Comparison of ENCODE assay signal across 13 cellular contexts in the genomic region with DNA sequence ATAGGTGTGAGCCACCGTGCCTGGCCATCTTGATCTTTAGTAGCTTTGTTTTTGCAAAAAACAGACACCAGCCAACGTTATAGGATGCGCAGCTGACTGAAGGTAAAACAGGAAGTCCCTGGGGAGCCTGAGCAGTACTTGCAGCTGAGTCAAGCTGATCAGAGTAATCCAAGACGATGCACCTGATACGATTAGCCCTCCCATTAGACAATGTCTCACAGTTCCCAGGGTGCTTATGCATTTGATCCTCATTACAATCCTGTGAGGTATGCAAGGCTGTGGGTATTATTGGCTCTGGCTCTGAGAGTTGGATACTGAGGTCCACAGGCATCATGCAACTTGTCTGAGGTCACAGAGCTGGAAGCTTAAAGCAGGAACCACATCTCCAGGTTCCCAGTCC. TPM values are rescaled to one million over a fixed set of nuclear protein-coding genes. Genes with fewer than 3 reads are reported as not detected.
DNase-seq lines count a peak whose midpoint lies in the region; ATAC-seq and TF ChIP-seq lines count a peak whose summit lies in the region.
"Had no signal": no experiment of that assay in that cellular context is flagged by ENCODE, and none has a peak within 500 bp of the region (broad histone marks: within the 10 kb centered on the region; RNA-seq: fewer than 3 reads in every experiment).

No MANE protein-coding gene starts in this region.

- CTCF ChIA-PET in activated CD4-positive, alpha-beta T cell treated with anti-CD3 and anti-CD28 coated beads for 36 hours (lab: Charles Lee) = interaction anchor here (0.6 to 1.7 kb wide), 9 partner anchors 8 to 1256 kb away, joined by 3 to 7 read pairs (median 3); no protein-coding TSS in a partner anchor
- CTCF ChIA-PET in Panc1 (lab: Charles Lee) = interaction anchor here (0.6 to 2.3 kb wide), 5 partner anchors 15 to 52 kb away, joined by 3 to 11 read pairs (median 3); partner anchors contain the start of gene KRT8

- no peaks in the 10 kb centered on the region for H3K9me3 ChIP-seq in Panc1 (ENCODE audit: control insufficient read depth, insufficient read depth, low read depth, low read length)
- H3K9me3 ChIP-seq in body of pancreas = no peaks in the 10 kb centered on the region
- H3K9me3 ChIP-seq: tibial nerve had no signal

- no peaks in the 10 kb centered on the region for H3K27me3 ChIP-seq in Panc1 (ENCODE audit: control insufficient read depth, insufficient read depth, low read length)
- no peaks in the 10 kb centered on the region for H3K27me3 ChIP-seq in mesendoderm (ENCODE audit: insufficient read depth, low read length, poor library complexity)
- no peaks in the 10 kb centered on the region for H3K27me3 ChIP-seq in body of pancreas
- H3K27me3 ChIP-seq: tibial nerve had no signal

- H3K9ac ChIP-seq in mesendoderm (ENCODE audit: low read length) = no peak overlapping the region

- peaks cover 28% of the 10 kb centered on the region for H3K4me1 ChIP-seq in Panc1 (ENCODE audit: control insufficient read depth, insufficient read depth, low read length)
- no peaks in the 10 kb centered on the region for H3K4me1 ChIP-seq in mesendoderm (ENCODE audit: control insufficient read depth, low read depth, low read length)
- peaks cover 7% of the 10 kb centered on the region for H3K4me1 ChIP-seq in body of pancreas
- H3K4me1 ChIP-seq: tibial nerve had no signal

- peak; percentile 33 for ATAC-seq in activated CD4-positive, alpha-beta T cell treated with anti-CD3 and anti-CD28 coated beads for 36 hours
- ATAC-seq in Panc1 = peak; percentile 23; the same call in 1 of the 2 replicates
- no peak for ATAC-seq in body of pancreas
- ATAC-seq in natural killer cell = no peak
- ATAC-seq: activated T-cell treated with anti-CD3 and anti-CD28 coated beads, Interleukin-2, amount 50 U/mL, for 72 hours; sciatic nerve had no signal

- H3K56ac ChIP-seq in mesendoderm (ENCODE audit: low read length) = no peak overlapping the region

- no peak overlapping the region for H3K4me2 ChIP-seq in mesendoderm (ENCODE audit: low read length)

- no peak overlapping the region for H3K4me3 ChIP-seq in Panc1 (ENCODE audit: low read depth in 2 of 2, low read length in 2 of 2)
- H3K4me3 ChIP-seq in mesendoderm (ENCODE audit: low read length) = no peak overlapping the region
- H3K4me3 ChIP-seq in body of pancreas = no peak overlapping the region
- H3K4me3 ChIP-seq: tibial nerve had no signal

- H3K27me3 Mint-ChIP-seq in activated CD4-positive, alpha-beta T cell treated with anti-CD3 and anti-CD28 coated beads for 36 hours = no peaks in the 10 kb centered on the region
- peaks cover under 1% of the 10 kb centered on the region for H3K27me3 Mint-ChIP-seq in activated CD4-positive, alpha-beta T cell treated with anti-CD3 and anti-CD28 coated beads, Interleukin-2, amount 10 ng/mL, durations not matched to agents 24 days and 14 days
- H3K27me3 Mint-ChIP-seq in natural killer cell (ENCODE audit: low read depth in 2 of 2) = peaks cover 0 to 4% of the 10 kb centered on the region in 2 donors

- H3K27ac ChIP-seq in Panc1 (ENCODE audit: low read length) = peak overlapping the region; percentile 75
- no peak overlapping the region for H3K27ac ChIP-seq in mesendoderm (ENCODE audit: low read depth, low read length)
- H3K27ac ChIP-seq in body of pancreas = no peak overlapping the region
- H3K27ac ChIP-seq: tibial nerve had no signal

- no peaks in the 10 kb centered on the region for H3K36me3 Mint-ChIP-seq in activated CD4-positive, alpha-beta T cell treated with anti-CD3 and anti-CD28 coated beads for 36 hours (ENCODE audit: low read depth)
- H3K36me3 Mint-ChIP-seq in activated CD4-positive, alpha-beta T cell treated with anti-CD3 and anti-CD28 coated beads, Interleukin-2, amount 10 ng/mL, durations not matched to agents 24 days and 14 days (ENCODE audit: low read depth) = no peaks in the 10 kb centered on the region
- no peaks in the 10 kb centered on the region for H3K36me3 Mint-ChIP-seq in natural killer cell

- H2BK5ac ChIP-seq in mesendoderm (ENCODE audit: low read length) = no peak overlapping the region

- H2AK5ac ChIP-seq in mesendoderm (ENCODE audit: low read length) = no peak overlapping the region

- no peak overlapping the region for H2BK15ac ChIP-seq in mesendoderm (replicated peaks; ENCODE audit: low read depth)

- intact Hi-C loops in activated CD4-positive, alpha-beta T cell treated with anti-CD3 and anti-CD28 coated beads for 36 hours (cut with DNase I, micrococcal nuclease) = no loop called here
- intact Hi-C loops in activated CD4-positive, alpha-beta T cell treated with anti-CD3 and anti-CD28 coated beads, Interleukin-2, amount 10 ng/mL, durations not matched to agents 24 days and 14 days (cut with micrococcal nuclease) = no loop called here
- intact Hi-C loops in Panc1 (cut with micrococcal nuclease; ENCODE audit: unreplicated experiment) = no loop called here
- intact Hi-C loops in body of pancreas (cut with DNase I) = no loop called here
- intact Hi-C loops in natural killer cell (cut with micrococcal nuclease) = no loop called here

- no peaks in the 10 kb centered on the region; the same call in 1 of the 2 replicates for H3K36me3 ChIP-seq in Panc1 (ENCODE audit: control insufficient read depth, insufficient read depth, low read length)
- peaks cover 6% of the 10 kb centered on the region for H3K36me3 ChIP-seq in mesendoderm (ENCODE audit: control insufficient read depth, insufficient read depth, low read length)
- peaks cover 4 to 5% of the 10 kb centered on the region in 2 donors for H3K36me3 ChIP-seq in body of pancreas (replicated peaks in 1 of 2; ENCODE audit: insufficient read depth in 1 of 2, low read depth in 2 of 2)
- H3K36me3 ChIP-seq: tibial nerve had no signal

- no peak overlapping the region for H3K4me3 Mint-ChIP-seq in activated CD4-positive, alpha-beta T cell treated with anti-CD3 and anti-CD28 coated beads for 36 hours
- no peak overlapping the region for H3K4me3 Mint-ChIP-seq in activated CD4-positive, alpha-beta T cell treated with anti-CD3 and anti-CD28 coated beads, Interleukin-2, amount 10 ng/mL, durations not matched to agents 24 days and 14 days
- no peak overlapping the region for H3K4me3 Mint-ChIP-seq in natural killer cell
- H3K4me3 Mint-ChIP-seq: activated T-cell treated with anti-CD3 and anti-CD28 coated beads, Interleukin-2, amount 50 U/mL, for 72 hours had no signal

- H3K23ac ChIP-seq in mesendoderm (ENCODE audit: low read length) = no peak overlapping the region

- no peaks in the 10 kb centered on the region for H3K79me2 ChIP-seq in mesendoderm (ENCODE audit: control insufficient read depth, insufficient read depth, low read length)

- no peak overlapping the region for H3K4ac ChIP-seq in mesendoderm (ENCODE audit: low read depth, low read length)

- no CpG with 5 or more reads among the region's 5 CpGs for WGBS in mesendoderm (ENCODE audit: extremely low coverage, insufficient coverage, low lambda C conversion rate)
- WGBS in body of pancreas, 2 donors = 52 to 60% methylated on average over 3 to 5 of the region's 5 CpGs

- H3K18ac ChIP-seq in mesendoderm (ENCODE audit: low read length) = no peak overlapping the region

- no peaks in the 10 kb centered on the region for H3K9me3 Mint-ChIP-seq in activated CD4-positive, alpha-beta T cell treated with anti-CD3 and anti-CD28 coated beads for 36 hours (ENCODE audit: low read depth)
- H3K9me3 Mint-ChIP-seq in activated CD4-positive, alpha-beta T cell treated with anti-CD3 and anti-CD28 coated beads, Interleukin-2, amount 10 ng/mL, durations not matched to agents 24 days and 14 days = no peaks in the 10 kb centered on the region
- no peaks in the 10 kb centered on the region for H3K9me3 Mint-ChIP-seq in natural killer cell
- H3K9me3 Mint-ChIP-seq: activated T-cell treated with anti-CD3 and anti-CD28 coated beads, Interleukin-2, amount 50 U/mL, for 72 hours had no signal

- TF ChIP-seq CTCF in Panc1 (IDR thresholded peaks at IDR 0.05) (no peak), body of pancreas (IDR thresholded peaks at IDR 0.05) (no peak), natural killer cell (IDR thresholded peaks at IDR 0.05) (no peak)

- H2BK120ac ChIP-seq in mesendoderm (ENCODE audit: low read depth, low read length) = no peak overlapping the region

- no peaks in the 10 kb centered on the region for H3K79me1 ChIP-seq in mesendoderm (ENCODE audit: low read length)

- H4K5ac ChIP-seq in mesendoderm (ENCODE audit: low read length) = no peak overlapping the region

- in situ Hi-C loops in Panc1 (cut with HindIII; ENCODE audit: low pct_unique_long_range_greater_than_20kb, low sequenced_read_pairs) = no loop called here

- H3K27ac Mint-ChIP-seq in activated CD4-positive, alpha-beta T cell treated with anti-CD3 and anti-CD28 coated beads for 36 hours = no peak overlapping the region
- H3K27ac Mint-ChIP-seq in activated CD4-positive, alpha-beta T cell treated with anti-CD3 and anti-CD28 coated beads, Interleukin-2, amount 10 ng/mL, durations not matched to agents 24 days and 14 days = no peak overlapping the region
- H3K27ac Mint-ChIP-seq in natural killer cell = no peak overlapping the region
- H3K27ac Mint-ChIP-seq: activated T-cell treated with anti-CD3 and anti-CD28 coated beads, Interleukin-2, amount 50 U/mL, for 72 hours had no signal

- POLR2A ChIA-PET in activated CD4-positive, alpha-beta T cell treated with anti-CD3 and anti-CD28 coated beads for 36 hours (lab: Charles Lee) = interaction anchor here (0.7 kb wide), 1 partner anchor 41 kb away, joined by 3 read pairs; no protein-coding TSS in a partner anchor
- POLR2A ChIA-PET in Panc1 (lab: Charles Lee) = interaction anchor here (0.6 to 1.1 kb wide), 4 partner anchors 20 to 60 kb away, joined by 3 to 4 read pairs (median 3); no protein-coding TSS in a partner anchor

- TF ChIP-seq POLR2A in body of pancreas (IDR thresholded peaks at IDR 0.05) = no peak

- no peak overlapping the region for H4K8ac ChIP-seq in mesendoderm (ENCODE audit: low read depth, low read length)

- BruUV-seq in Panc1 (replicated peaks; lab: Mats Ljungman, UMichigan) = no TSS peak

- DNase-seq in activated CD4-positive, alpha-beta T cell treated with anti-CD3 and anti-CD28 coated beads for 36 hours = peak; percentile 11
- DNase-seq in activated CD4-positive, alpha-beta T cell treated with anti-CD3 and anti-CD28 coated beads, Interleukin-2, amount 10 ng/mL, durations not matched to agents 24 days and 14 days = no peak
- DNase-seq in NCI-H1436 treated with DMSO at 0.1 percent for 48 hours (lab: John Stamatoyannopoulos, UW) = peak; percentile 54
- no peak for DNase-seq in Panc1 (ENCODE audit: low read depth, low spot score)
- peak; percentile 56 for DNase-seq in mesendoderm
- no peak for DNase-seq in body of pancreas
- no peak for DNase-seq in natural killer cell
- no peak for DNase-seq in C1 segment of cervical spinal cord (lab: John Stamatoyannopoulos, UW)
- DNase-seq: activated T-cell treated with anti-CD3 and anti-CD28 coated beads, Interleukin-2, amount 50 U/mL, for 72 hours; central memory CD4-positive, alpha-beta T cell; GF-D8 had no signal

- no peaks in the 10 kb centered on the region for H3K4me1 Mint-ChIP-seq in activated CD4-positive, alpha-beta T cell treated with anti-CD3 and anti-CD28 coated beads for 36 hours
- H3K4me1 Mint-ChIP-seq in activated CD4-positive, alpha-beta T cell treated with anti-CD3 and anti-CD28 coated beads, Interleukin-2, amount 10 ng/mL, durations not matched to agents 24 days and 14 days = no peaks in the 10 kb centered on the region
- no peaks in the 10 kb centered on the region for H3K4me1 Mint-ChIP-seq in natural killer cell

RNA-seq across cellular contexts. Expression of gene KRT18, which starts 8.1 kb away (rescaled TPM):
- total RNA-seq in activated CD4-positive, alpha-beta T cell treated with anti-CD3 and anti-CD28 coated beads for 36 hours = 1 to 10 TPM; 5.3 to 5.4 TPM
- total RNA-seq in activated CD4-positive, alpha-beta T cell treated with anti-CD3 and anti-CD28 coated beads, Interleukin-2, amount 10 ng/mL, durations not matched to agents 24 days and 14 days = 2.4 and 2.7 TPM in 2 replicates
- total RNA-seq in Panc1 (2021; ENCODE audit: unreplicated experiment) = 4,079 TPM
- 4,352 TPM for polyA plus RNA-seq in Panc1 (2012; ENCODE audit: insufficient read length)
- 373 TPM for polyA plus RNA-seq in mesendoderm (2013, experiment 1 of 2)
- polyA plus RNA-seq in mesendoderm (2013, experiment 2 of 2) = 379 TPM
- total RNA-seq in body of pancreas = 100 to 1,000 TPM; 542 to 573 TPM
- total RNA-seq in natural killer cell = 1 to 10 TPM in 1 of 3 donors, under 1 TPM in 1, not detected in 1; 0.24 to 2.5 TPM

RNA-seq across cellular contexts. Expression of gene EIF4B, which starts 49.3 kb away (rescaled TPM):
- total RNA-seq in activated CD4-positive, alpha-beta T cell treated with anti-CD3 and anti-CD28 coated beads for 36 hours = 100 to 1,000 TPM; 698 to 781 TPM
- total RNA-seq in activated CD4-positive, alpha-beta T cell treated with anti-CD3 and anti-CD28 coated beads, Interleukin-2, amount 10 ng/mL, durations not matched to agents 24 days and 14 days = 500 and 521 TPM in 2 replicates
- total RNA-seq in Panc1 (2021; ENCODE audit: unreplicated experiment) (351 TPM), body of pancreas (100 to 1,000 TPM; 326 to 389 TPM), natural killer cell (100 to 1,000 TPM; 505 to 537 (median 518) TPM)
- polyA plus RNA-seq in Panc1 (2012; ENCODE audit: insufficient read length) = 242 TPM
- 385 TPM for polyA plus RNA-seq in mesendoderm (2013, experiment 1 of 2)
- polyA plus RNA-seq in mesendoderm (2013, experiment 2 of 2) = 407 TPM

RNA-seq across cellular contexts. Expression of gene KRT8, which starts 52.1 kb away (rescaled TPM):
- total RNA-seq in activated CD4-positive, alpha-beta T cell treated with anti-CD3 and anti-CD28 coated beads for 36 hours = 1 to 10 TPM in 1 of 2 experiments, under 1 TPM in 1; 0.56 to 1.1 TPM
- 0.51 TPM in 1 of 2 replicates, not detected in the other for total RNA-seq in activated CD4-positive, alpha-beta T cell treated with anti-CD3 and anti-CD28 coated beads, Interleukin-2, amount 10 ng/mL, durations not matched to agents 24 days and 14 days
- total RNA-seq in Panc1 (2021; ENCODE audit: unreplicated experiment) (6,125 TPM), body of pancreas (100 to 1,000 TPM; 394 to 455 TPM), natural killer cell (under 1 TPM in 2 of 3 donors, not detected in 1; 0.24 to 0.25 TPM)
- 7,157 TPM for polyA plus RNA-seq in Panc1 (2012; ENCODE audit: insufficient read length)
- 450 TPM for polyA plus RNA-seq in mesendoderm (2013, experiment 1 of 2)
- polyA plus RNA-seq in mesendoderm (2013, experiment 2 of 2) = 461 TPM

Comparison
In these comparisons a context has a peak if more than half of its experiments do, and no peak if none do; other contexts are left out.
1. DNase-seq: peak in activated CD4-positive, alpha-beta T cell treated with anti-CD3 and anti-CD28 coated beads for 36 hours (single experiment), NCI-H1436 treated with DMSO at 0.1 percent for 48 hours (single experiment) and mesendoderm (single experiment); none in activated CD4-positive, alpha-beta T cell treated with anti-CD3 and anti-CD28 coated beads, Interleukin-2, amount 10 ng/mL, durations not matched to agents 24 days and 14 days (single experiment), Panc1 (single experiment), body of pancreas (0 of 4), natural killer cell (single experiment) and C1 segment of cervical spinal cord (0 of 14).
2. ATAC-seq: peak in activated CD4-positive, alpha-beta T cell treated with anti-CD3 and anti-CD28 coated beads for 36 hours (single experiment) and Panc1 (single experiment); none in body of pancreas (single experiment) and natural killer cell (0 of 3).
3. RNA of gene KRT18, which starts 8.1 kb away (total RNA-seq): 4,079 TPM in Panc1 (single experiment) and 542 to 573 TPM in body of pancreas; 5.3 to 5.4 TPM in activated CD4-positive, alpha-beta T cell treated with anti-CD3 and anti-CD28 coated beads for 36 hours, 2.4 to 2.7 TPM in activated CD4-positive, alpha-beta T cell treated with anti-CD3 and anti-CD28 coated beads, Interleukin-2, amount 10 ng/mL, durations not matched to agents 24 days and 14 days and 0.24 to 2.5 TPM in natural killer cell; every median in the first group is over 10 times any median in the second.
4. RNA of gene KRT8, which starts 52.1 kb away (total RNA-seq): 6,125 TPM in Panc1 (single experiment) and 394 to 455 TPM in body of pancreas; 0.56 to 1.1 TPM in activated CD4-positive, alpha-beta T cell treated with anti-CD3 and anti-CD28 coated beads for 36 hours, 0.51 TPM in activated CD4-positive, alpha-beta T cell treated with anti-CD3 and anti-CD28 coated beads, Interleukin-2, amount 10 ng/mL, durations not matched to agents 24 days and 14 days and 0.24 to 0.25 TPM in natural killer cell; every median in the first group is over 100 times any median in the second.